8 cellular contexts compared by ENCODE assay signal in the genomic region with DNA sequence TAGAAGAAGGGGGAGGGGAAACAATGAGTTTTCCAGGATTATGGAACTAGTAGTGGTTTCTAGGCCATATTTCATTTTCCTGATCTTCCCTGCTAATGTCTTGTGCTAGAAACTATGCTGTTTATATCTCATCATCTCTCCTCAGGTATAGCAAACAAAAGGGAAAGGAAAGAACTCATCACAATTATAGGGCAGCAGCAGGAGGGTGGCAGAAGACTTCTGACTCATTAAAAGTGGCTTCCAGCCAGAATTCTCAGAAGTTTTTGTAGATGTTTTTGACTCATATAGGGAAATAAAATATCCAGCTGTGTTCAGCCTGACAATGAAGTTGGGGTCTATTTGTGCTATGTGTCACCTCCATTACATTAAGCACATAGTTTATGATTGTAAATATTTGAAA. TPM values are rescaled to one million over a fixed set of nuclear protein-coding genes. Genes with fewer than 3 reads are reported as not detected.
A peak's percentile ranks its signal among the peaks of the same experiment; 100 is the strongest.
DNase-seq lines count a peak whose midpoint lies in the region; ATAC-seq, FAIRE-seq and TF ChIP-seq lines count a peak whose summit lies in the region.

No MANE protein-coding gene starts in this region.

- peak overlapping the region; percentile 64 for H3K4me2 ChIP-seq in A549

- peak; percentile 16 to 50; a peak in 3 of 5 replicates for TF ChIP-seq RAD21 in A549 (conservative IDR thresholded peaks at IDR 0.05 in 1 of 2, IDR thresholded peaks at IDR 0.05 in 1 of 2)

- TF ChIP-seq EP300 in A549 (IDR thresholded peaks at IDR 0.05), result peak in 1 of 2 experiments; percentile 40; a peak in 2 of 5 replicates

- H3K4me3 ChIP-seq in A549 (no peak overlapping the region), endocrine pancreas (ENCODE audit: control insufficient read depth, insufficient read depth, low read length) (peak overlapping the region; percentile 96), skin epidermis (peak overlapping the region in 6 of 7 experiments; percentile 0 to 98 (median 8))

- CTCF ChIA-PET in A549 (lab: Yijun Ruan, JAX), result interaction anchor here (1.1 kb wide), 1 partner anchor 12 kb away, joined by 4 read pairs; no protein-coding TSS in a partner anchor
- CTCF ChIA-PET in HEK293T (lab: Yijun Ruan, JAX), result interaction anchor here (1.0 kb wide), 1 partner anchor 414 kb away, joined by 3 read pairs; no protein-coding TSS in a partner anchor

- H3K4me1 ChIP-seq in A549 (peaks cover 91% of the 10 kb centered on the region), endocrine pancreas (ENCODE audit: control insufficient read depth, insufficient read depth, low read length) (peaks cover 37% of the 10 kb centered on the region)

- POLR2A ChIA-PET in A549 (lab: Yijun Ruan, JAX), result no interaction called here
- POLR2A ChIA-PET in HEK293T (lab: Yijun Ruan, JAX), result no interaction called here

- H3K27ac ChIP-seq in A549 (peak overlapping the region; percentile 8 to 79; a peak in 5 of 6 replicates), skin epidermis (peak overlapping the region in 20 of 21 experiments; percentile 9 to 99 (median 70))

- peak; percentile 83 for FAIRE-seq in A549 (lab: Jason Lieb, UNC)

- H3K9ac ChIP-seq in endocrine pancreas (ENCODE audit: control insufficient read depth, insufficient read depth, low read length), result no peak overlapping the region

- H3K36me3 ChIP-seq in endocrine pancreas (ENCODE audit: control insufficient read depth, insufficient read depth, low read length), result no peaks in the 10 kb centered on the region

- in situ Hi-C loops in SK-MEL-5 (cut with HindIII; ENCODE audit: low pct_unique_long_range_greater_than_20kb, low sequenced_read_pairs), result no loop called here

- ATAC-seq in A549, result peak; percentile 76 to 77
- peak; percentile 24 for ATAC-seq in GM18861 (IDR thresholded peaks at IDR 0.05; ENCODE audit: unreplicated experiment)
- ATAC-seq in GM19035 (IDR thresholded peaks at IDR 0.05; ENCODE audit: unreplicated experiment), result no peak

- TF ChIP-seq POLR2A in A549 (IDR thresholded peaks at IDR 0.05; ENCODE audit: low read length), result no peak

- no peak for TF ChIP-seq CTCF in A549 (IDR thresholded peaks at IDR 0.05)

- H3K27me3 ChIP-seq in endocrine pancreas (ENCODE audit: control insufficient read depth, insufficient read depth, low read length), result no peaks in the 10 kb centered on the region

- H3K9me3 ChIP-seq in A549, result no peaks in the 10 kb centered on the region
- no peaks in the 10 kb centered on the region for H3K9me3 ChIP-seq in endocrine pancreas (ENCODE audit: control insufficient read depth, low read length)

- peak; percentile 26 to 79 for DNase-seq in A549 (ENCODE audit: low read depth in 1 of 2, low spot score in 1 of 2)
- DNase-seq in SK-MEL-5 (ENCODE audit: low read depth, low spot score), result peak; percentile 26
- no peak for DNase-seq in NCI-H2227 treated with DMSO at 0.1 percent for 48 hours (lab: John Stamatoyannopoulos, UW)
- DNase-seq in HEK293T (ENCODE audit: extremely low spot score), result no peak

TF ChIP-seq in A549, 52 proteins besides CTCF, POLR2A, EP300 and RAD21:
- TF ChIP-seq FOSL2 (IDR thresholded peaks at IDR 0.05) (peak; percentile 85), FOSL2 (CRISPR knock-in tag; IDR thresholded peaks at IDR 0.05) (peak; percentile 91), CBX8 (IDR thresholded peaks at IDR 0.05) (no peak), GATA3 (IDR thresholded peaks at IDR 0.05; ENCODE audit: borderline replicate concordance) (peak; percentile 82; the same call in 1 of the 2 replicates), JUN (IDR thresholded peaks at IDR 0.05) (peak in 1 of 2 experiments; percentile 58; a peak in 2 of 5 replicates), SMC3 (IDR thresholded peaks at IDR 0.05) (peak; percentile 44; the same call in 1 of the 3 replicates), ZSCAN20 (CRISPR knock-in tag; IDR thresholded peaks at IDR 0.05) (no peak), JUNB (IDR thresholded peaks at IDR 0.05) (peak; percentile 87)
- TF ChIP-seq, protein P1, sequence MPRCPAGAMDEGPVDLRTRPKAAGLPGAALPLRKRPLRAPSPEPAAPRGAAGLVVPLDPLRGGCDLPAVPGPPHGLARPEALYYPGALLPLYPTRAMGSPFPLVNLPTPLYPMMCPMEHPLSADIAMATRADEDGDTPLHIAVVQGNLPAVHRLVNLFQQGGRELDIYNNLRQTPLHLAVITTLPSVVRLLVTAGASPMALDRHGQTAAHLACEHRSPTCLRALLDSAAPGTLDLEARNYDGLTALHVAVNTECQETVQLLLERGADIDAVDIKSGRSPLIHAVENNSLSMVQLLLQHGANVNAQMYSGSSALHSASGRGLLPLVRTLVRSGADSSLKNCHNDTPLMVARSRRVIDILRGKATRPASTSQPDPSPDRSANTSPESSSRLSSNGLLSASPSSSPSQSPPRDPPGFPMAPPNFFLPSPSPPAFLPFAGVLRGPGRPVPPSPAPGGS (IDR thresholded peaks at IDR 0.05), result 0 out of 3 replicates have a peak, but pooled peaks have one; percentile 65

TF ChIP-seq in HEK293T, 16 proteins besides CTCF, POLR2A, EP300 and RAD21:
- no peak for TF ChIP-seq ARNT (IDR thresholded peaks at IDR 0.05)
- TF ChIP-seq ZNF384 (IDR thresholded peaks at IDR 0.05), result no peak
- no peak for TF ChIP-seq FOXK2 (IDR thresholded peaks at IDR 0.05)
- no peak for TF ChIP-seq FOXA1 (IDR thresholded peaks at IDR 0.05)

RNA-seq across cellular contexts. Expression of a gene that starts 6.5 kb away (rescaled TPM):
- polyA plus RNA-seq in A549 (2011; rRNA removed) (14.3 and 50.1 TPM in 2 replicates), A549 (2017; fragmentation: RNase III; extraction: RNeasy Plus Mini Kit Qiagen cat#74134 plus additional on column Dnase treatment) (7.8 to 11.4 TPM (median 9.1 TPM) in 3 replicates)
- polyA plus RNA-seq in A549 (2012; cell fraction: cytosol; rRNA removed), result 1.9 and 2.4 TPM in 2 replicates
- 4.5 and 7.6 TPM in 2 replicates for polyA plus RNA-seq in A549 (2012; cell fraction: nucleus; rRNA removed)
- polyA minus RNA-seq in A549 (2011; rRNA and poly(A)+ RNA removed), result 14.6 and 15.9 TPM in 2 replicates
- total RNA-seq in SK-MEL-5 (2014; rRNA removed; shearing (Covaris generic)), result 96.1 and 106 TPM in 2 replicates
- polyA plus RNA-seq in SK-MEL-5 (2015; cell fraction: cytosol; rRNA removed), result 36.4 and 51.7 TPM in 2 replicates
- polyA plus RNA-seq in SK-MEL-5 (2015; cell fraction: nucleus; rRNA removed), result 44.8 and 76.3 TPM in 2 replicates

Comparison
In these comparisons a context has a peak if more than half of its experiments do, and no peak if none do; other contexts are left out.
1. DNase-seq: peak in A549 (2 of 2) and SK-MEL-5 (single experiment); none in NCI-H2227 treated with DMSO at 0.1 percent for 48 hours (single experiment) and HEK293T (single experiment).